Comparison of ENCODE assay signal across 23 cellular contexts in the genomic region with DNA sequence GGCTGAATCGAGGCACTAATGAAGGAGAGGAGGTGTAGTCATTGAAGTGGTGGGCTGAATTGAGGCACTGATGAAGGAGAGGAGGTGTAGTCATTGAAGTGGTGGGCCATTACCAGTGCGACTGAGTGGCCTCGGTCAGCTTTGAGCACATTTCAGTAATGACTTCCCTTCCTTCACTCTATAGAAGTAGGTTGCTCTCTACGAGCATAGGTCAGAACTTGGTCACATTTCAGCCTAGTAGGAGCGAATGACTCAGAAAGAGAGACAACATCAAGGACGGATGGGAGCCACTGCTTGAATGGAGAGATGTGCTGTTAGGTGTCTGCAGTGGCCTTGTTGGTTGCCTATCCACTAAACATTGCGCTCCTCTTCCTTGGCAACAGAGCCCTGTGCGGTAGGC.
"Had no signal": no experiment of that assay in that cellular context is flagged by ENCODE, and none has a peak within 500 bp of the region (broad histone marks: within the 10 kb centered on the region; RNA-seq: fewer than 3 reads in every experiment).

No MANE protein-coding gene starts in this region.

- ATAC-seq: gastroesophageal sphincter, lower lobe of right lung, psoas muscle, right lobe of liver had no signal

- H3K4me1 ChIP-seq: colonic mucosa, esophagus squamous epithelium, gastroesophageal sphincter, lower lobe of right lung, psoas muscle, suprapubic skin, thyroid gland, uterus had no signal

- H3K27ac Mint-ChIP-seq: memory B cell, type B pancreatic cell had no signal

- H3K9me3 Mint-ChIP-seq: memory B cell, type B pancreatic cell had no signal

- H3K36me3 ChIP-seq: colonic mucosa, esophagus squamous epithelium, gastroesophageal sphincter, left ventricle myocardium inferior, lower lobe of right lung, right lobe of liver, suprapubic skin, thyroid gland, uterus had no signal

- DNase-seq: colonic mucosa; dermis blood vessel endothelial cell; esophagus squamous epithelium; foreskin fibroblast; glutamatergic neuron; islet precursor cell; left ventricle myocardium inferior; lower lobe of right lung; midbrain; naive B cell; psoas muscle; retina; right lobe of liver; stimulated activated CD4-positive, alpha-beta T cell treated with anti-CD3 and anti-CD28 coated beads, Interleukin-4, amount 100 ng/mL, for 1 hour; stimulated activated CD8-positive, alpha-beta memory T cell treated with anti-CD3 and anti-CD28 coated beads, Interleukin-4, amount 100 ng/mL, for 48 hours; stimulated activated naive CD4-positive, alpha-beta T cell; thyroid gland; uterus had no signal

- H3K4me3 ChIP-seq: colonic mucosa, esophagus squamous epithelium, gastroesophageal sphincter, left ventricle myocardium inferior, lower lobe of right lung, psoas muscle, right lobe of liver, suprapubic skin, thyroid gland, uterus had no signal

- H3K27ac ChIP-seq: colonic mucosa, esophagus squamous epithelium, gastroesophageal sphincter, left ventricle myocardium inferior, lower lobe of right lung, psoas muscle, right lobe of liver, suprapubic skin, thyroid gland, uterus had no signal

- H3K27me3 ChIP-seq: colonic mucosa, esophagus squamous epithelium, gastroesophageal sphincter, right lobe of liver, suprapubic skin, thyroid gland, uterus had no signal

- H3K9me3 ChIP-seq: colonic mucosa, esophagus squamous epithelium, gastroesophageal sphincter, lower lobe of right lung, psoas muscle, right lobe of liver, suprapubic skin, thyroid gland, uterus had no signal

- H3K27me3 Mint-ChIP-seq: memory B cell, type B pancreatic cell had no signal

- H3K4me3 Mint-ChIP-seq: memory B cell, naive B cell, nephron, type B pancreatic cell had no signal
